ENCODE assay signal across 14 cellular contexts in genomic region chr20:11902264-11902663, GRCh38. TPM values are rescaled to one million over a fixed set of nuclear protein-coding genes. Genes with fewer than 3 reads are reported as not detected.
DNase-seq lines count a peak whose midpoint lies in the region; ATAC-seq, FAIRE-seq and TF ChIP-seq lines count a peak whose summit lies in the region.
"Had no signal": no experiment of that assay in that cellular context is flagged by ENCODE, and none has a peak within 500 bp of the region (broad histone marks: within the 10 kb centered on the region; RNA-seq: fewer than 3 reads in every experiment).

No MANE protein-coding gene starts in this region.

- TF ChIP-seq POLR2A in upper lobe of left lung (IDR thresholded peaks at IDR 0.05), result no peak

- TF ChIP-seq EP300 in upper lobe of left lung (IDR thresholded peaks at IDR 0.05), result no peak

- H3K9ac ChIP-seq in SK-N-MC (ENCODE audit: insufficient read length), result no peak overlapping the region
- H3K9ac ChIP-seq: BLaER1 had no signal

- in situ Hi-C loops in ACHN (cut with HindIII; ENCODE audit: low pct_ligation_motif_present, low pct_unique_long_range_greater_than_20kb, low sequenced_read_pairs), result no loop called here

- no peaks in the 10 kb centered on the region for H3K9me3 ChIP-seq in SK-N-MC (ENCODE audit: low read depth, low read length)
- H3K9me3 ChIP-seq in upper lobe of left lung, result no peaks in the 10 kb centered on the region
- no peaks in the 10 kb centered on the region for H3K9me3 ChIP-seq in small intestine (ENCODE audit: control insufficient read depth, low read depth)
- H3K9me3 ChIP-seq: mucosa of descending colon, prostate gland had no signal

- H3K4me3 ChIP-seq in SK-N-MC (no peak overlapping the region), upper lobe of left lung (no peak overlapping the region), small intestine (ENCODE audit: low read depth in 1 of 2, low read length in 2 of 2) (no peak overlapping the region)
- H3K4me3 ChIP-seq: BLaER1, K562, mucosa of descending colon, prostate gland had no signal

- no peaks in the 10 kb centered on the region for H3K36me3 ChIP-seq in SK-N-MC (ENCODE audit: insufficient read depth, low read length)
- no peaks in the 10 kb centered on the region for H3K36me3 ChIP-seq in upper lobe of left lung
- H3K36me3 ChIP-seq in small intestine (ENCODE audit: control insufficient read depth in 2 of 2, insufficient read depth in 2 of 2, low read length in 2 of 2), result no peaks in the 10 kb centered on the region
- H3K36me3 ChIP-seq: prostate gland had no signal

- peak; percentile 39 for ATAC-seq in HG03159 (IDR thresholded peaks at IDR 0.05; ENCODE audit: unreplicated experiment)
- ATAC-seq in upper lobe of left lung (ENCODE audit: low FRiP score in 2 of 2), result no peak
- ATAC-seq: K562; mucosa of descending colon; stimulated activated naive CD8-positive, alpha-beta T cell treated with anti-CD3 and anti-CD28 coated beads, Interleukin-15, amount 100 ng/mL, for 72 hours had no signal

- WGBS in upper lobe of left lung, 2 donors, result 90 to 92% methylated on average over 2 of the region's 2 CpGs
- WGBS in small intestine, 3 donors, result 84 to 95% (median 86%) methylated on average over 2 of the region's 2 CpGs

- FAIRE-seq in small intestine (lab: Jason Lieb, UNC), result no peak
- FAIRE-seq: K562 had no signal

- TF ChIP-seq CTCF in upper lobe of left lung (IDR thresholded peaks at IDR 0.05), result no peak

- DNase-seq in ACHN (peak; percentile 4), SK-N-MC (ENCODE audit: low read depth, low spot score) (peak; percentile 66), fibroblast of peridontal ligament (ENCODE audit: extremely low read depth) (peak; percentile 78), upper lobe of left lung (no peak), small intestine (no peak), AG08396 (ENCODE audit: low spot score) (no peak)
- no peak for DNase-seq in activated CD4-positive, alpha-beta T cell treated with anti-CD3 and anti-CD28 coated beads for 48 hours
- DNase-seq: mucosa of descending colon; NCI-H2081 treated with DMSO at 0.1 percent for 48 hours; stimulated activated naive CD8-positive, alpha-beta T cell treated with anti-CD3 and anti-CD28 coated beads, Interleukin-15, amount 100 ng/mL, for 72 hours had no signal

- H3K27me3 ChIP-seq in upper lobe of left lung (no peaks in the 10 kb centered on the region), small intestine (ENCODE audit: control insufficient read depth in 2 of 2, insufficient read depth in 2 of 2, low read length in 2 of 2) (no peaks in the 10 kb centered on the region)
- H3K27me3 ChIP-seq: BLaER1 had no signal

- H3K4me1 ChIP-seq in upper lobe of left lung, result peaks cover 0 to 3% (median 1%) of the 10 kb centered on the region in 4 donors
- peaks cover 2 to 3% of the 10 kb centered on the region in 2 donors for H3K4me1 ChIP-seq in small intestine (ENCODE audit: control insufficient read depth in 2 of 2, insufficient read depth in 1 of 2, low read depth in 1 of 2, low read length in 1 of 2)

- H3K27ac ChIP-seq in SK-N-MC (no peak overlapping the region), upper lobe of left lung (no peak overlapping the region), small intestine (ENCODE audit: low read depth in 1 of 2, low read length in 1 of 2) (no peak overlapping the region)
- H3K27ac ChIP-seq: BLaER1, prostate gland had no signal

RNA-seq across cellular contexts. Expression of gene BTBD3, which starts 15.4 kb away (rescaled TPM):
- total RNA-seq in upper lobe of left lung, result 10 to 100 TPM; 17.9 to 47.7 (median 25.1) TPM
- polyA plus RNA-seq in small intestine, result 10 to 100 TPM in 1 of 3 donors, 1 to 10 TPM in 2; 6.9 to 13.3 (median 7.6) TPM

Comparison
In these comparisons a context has a peak if more than half of its experiments do, and no peak if none do; other contexts are left out.
1. DNase-seq: peak in ACHN (single experiment), SK-N-MC (single experiment) and fibroblast of peridontal ligament (single experiment); none in activated CD4-positive, alpha-beta T cell treated with anti-CD3 and anti-CD28 coated beads for 48 hours (single experiment), upper lobe of left lung (0 of 2), small intestine (single experiment) and AG08396 (single experiment).